In genomic region chr20:24102290-24102689, GRCh38 we compare ENCODE assay signal across 8 cellular contexts.
DNase-seq lines count a peak whose midpoint lies in the region; ATAC-seq and TF ChIP-seq lines count a peak whose summit lies in the region.

No MANE protein-coding gene starts in this region.

- H3K27me3 ChIP-seq in Caco-2 (replicated peaks; ENCODE audit: control insufficient read depth, insufficient read depth, low read length) = no peaks in the 10 kb centered on the region
- H3K27me3 ChIP-seq in HAP-1 (ENCODE audit: low read depth) = no peaks in the 10 kb centered on the region
- no peaks in the 10 kb centered on the region for H3K27me3 ChIP-seq in kidney epithelial cell (ENCODE audit: control insufficient read depth, insufficient read depth, low read length)

- no peak for ATAC-seq in HG03521 (IDR thresholded peaks at IDR 0.05; ENCODE audit: unreplicated experiment)

- H3K4me1 ChIP-seq in Caco-2 (peaks cover 8% of the 10 kb centered on the region), HAP-1 (no peaks in the 10 kb centered on the region)

- H3K9me3 ChIP-seq in Caco-2 (no peaks in the 10 kb centered on the region), HAP-1 (no peaks in the 10 kb centered on the region)

- H3K36me3 ChIP-seq in Caco-2 (ENCODE audit: control insufficient read depth, insufficient read depth, low read length) = no peaks in the 10 kb centered on the region
- no peaks in the 10 kb centered on the region for H3K36me3 ChIP-seq in HAP-1 (replicated peaks)
- no peaks in the 10 kb centered on the region for H3K36me3 ChIP-seq in kidney epithelial cell (ENCODE audit: control insufficient read depth, insufficient read depth, low read length)

- no peaks in the 10 kb centered on the region for H3K9me3 Mint-ChIP-seq in Caco-2 (ENCODE audit: unreplicated experiment)

- no peaks in the 10 kb centered on the region for H3K27me3 Mint-ChIP-seq in Caco-2 (ENCODE audit: insufficient read depth, unreplicated experiment)

- no peak overlapping the region for H3K4me3 ChIP-seq in Caco-2 (ENCODE audit: low read depth, low read length)
- H3K4me3 ChIP-seq in HAP-1 = no peak overlapping the region
- no peak overlapping the region for H3K4me3 ChIP-seq in kidney epithelial cell (ENCODE audit: low read depth, low read length)

- H3K36me3 Mint-ChIP-seq in Caco-2 (ENCODE audit: insufficient read depth, unreplicated experiment) = no peaks in the 10 kb centered on the region

- H3K4me3 Mint-ChIP-seq in Caco-2 (ENCODE audit: unreplicated experiment) = no peak overlapping the region

- in situ Hi-C loops in HAP-1 (cut with MboI; ENCODE audit: low sequenced_read_pairs) = no loop called here

- peak; percentile 27 to 47 for DNase-seq in Caco-2
- peak; percentile 4 to 15 for DNase-seq in HAP-1 (ENCODE audit: low spot score in 2 of 2)
- peak; percentile 48 for DNase-seq in SW480 (ENCODE audit: low spot score)
- no peak for DNase-seq in kidney epithelial cell (ENCODE audit: low read depth)
- no peak for DNase-seq in HEK293T (ENCODE audit: extremely low spot score)
- no peak for DNase-seq in cerebellar cortex (ENCODE audit: low spot score)
- no peak for DNase-seq in NCI-H2196 treated with DMSO at 0.1 percent for 48 hours (lab: John Stamatoyannopoulos, UW; ENCODE audit: unreplicated experiment)

- POLR2A ChIA-PET in Caco-2 (lab: Charles Lee) = no interaction called here
- POLR2A ChIA-PET in HEK293T (lab: Yijun Ruan, JAX) = no interaction called here

- intact Hi-C loops in Caco-2 (cut with micrococcal nuclease; ENCODE audit: unreplicated experiment) = loop anchor here (1.0 kb wide), 1 partner anchor 62 kb away; no protein-coding TSS in a partner anchor

- CTCF ChIA-PET in Caco-2 (lab: Charles Lee) (no interaction called here), HEK293T (lab: Yijun Ruan, JAX) (interaction anchor here (0.7 to 1.5 kb wide), 3 partner anchors 9 to 165 kb away, joined by 3 to 7 read pairs (median 4); no protein-coding TSS in a partner anchor)

- no TSS peak for BruUV-seq in Caco-2 (replicated peaks; lab: Mats Ljungman, UMichigan)

- TF ChIP-seq CTCF in Caco-2 (IDR thresholded peaks at IDR 0.05; ENCODE audit: insufficient read depth in 1 of 2, low read depth in 1 of 2, low read length in 1 of 2, severe bottlenecking in 1 of 2, unreplicated experiment in 1 of 2) (peak in 1 of 2 experiments; percentile 30), kidney epithelial cell (IDR thresholded peaks at IDR 0.05; ENCODE audit: insufficient read depth, low read length, poor library complexity, severe bottlenecking) (peak; percentile 37)

- no peak overlapping the region for H3K27ac Mint-ChIP-seq in Caco-2 (ENCODE audit: unreplicated experiment)

- H3K4me1 Mint-ChIP-seq in Caco-2 (ENCODE audit: low read depth, unreplicated experiment) = peaks cover 3% of the 10 kb centered on the region

TF ChIP-seq in HEK293T, 16 proteins besides CTCF, POLR2A, EP300 and RAD21:
- TF ChIP-seq NFRKB (IDR thresholded peaks at IDR 0.05) (no peak), SP1 (IDR thresholded peaks at IDR 0.05) (no peak), PKNOX1 (IDR thresholded peaks at IDR 0.05) (no peak)

Comparison
In these comparisons a context has a peak if more than half of its experiments do, and no peak if none do; other contexts are left out.
1. DNase-seq: peak in Caco-2 (2 of 2), HAP-1 (2 of 2) and SW480 (single experiment); none in kidney epithelial cell (single experiment), HEK293T (single experiment), cerebellar cortex (single experiment) and NCI-H2196 treated with DMSO at 0.1 percent for 48 hours (single experiment).